Comparison of ENCODE assay signal across 18 cellular contexts in the genomic region with DNA sequence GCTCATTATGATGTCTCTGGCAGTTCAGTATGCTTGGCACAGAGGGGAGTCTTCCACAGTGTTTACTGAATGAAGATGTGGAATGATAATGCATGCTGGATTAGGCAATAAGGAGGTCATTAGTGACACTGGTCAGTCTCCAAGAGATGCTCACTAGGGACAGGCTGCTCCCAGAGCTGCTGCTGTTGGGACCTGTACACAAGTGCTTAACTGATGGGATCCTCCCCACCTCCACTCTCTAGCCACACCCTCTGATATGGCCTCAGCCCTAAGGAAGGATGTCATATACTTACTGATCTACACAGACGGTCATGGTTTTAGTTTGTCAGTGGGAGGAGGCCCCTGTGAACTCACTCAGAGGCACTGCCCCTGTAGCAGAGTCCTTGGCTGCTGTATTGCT.
DNase-seq lines count a peak whose midpoint lies in the region; ATAC-seq, FAIRE-seq and TF ChIP-seq lines count a peak whose summit lies in the region.
"Had no signal": no experiment of that assay in that cellular context is flagged by ENCODE, and none has a peak within 500 bp of the region (broad histone marks: within the 10 kb centered on the region; RNA-seq: fewer than 3 reads in every experiment).

No MANE protein-coding gene starts in this region.

- POLR2A ChIA-PET in H1 (lab: Charles Lee; ENCODE audit: partially characterized antibody) = no interaction called here

- no peak overlapping the region for H2BK12ac ChIP-seq in H1 (ENCODE audit: low read depth, low read length)

- peak overlapping the region; percentile 21 for H2BK15ac ChIP-seq in H1 (ENCODE audit: low read length)

- H3K4me1 ChIP-seq in H1 (replicated peaks in 1 of 4; ENCODE audit: control insufficient read depth in 3 of 4, insufficient read depth in 4 of 4, low read length in 3 of 4) = peaks cover 4 to 28% (median 24%) of the 10 kb centered on the region in 4 experiments
- peaks cover 0 to 5% of the 10 kb centered on the region in 2 donors for H3K4me1 ChIP-seq in small intestine (ENCODE audit: control insufficient read depth in 2 of 2, insufficient read depth in 1 of 2, low read depth in 1 of 2, low read length in 1 of 2)

- H3K4ac ChIP-seq in H1 (replicated peaks; ENCODE audit: insufficient read length, low read depth, low read length) = no peak overlapping the region

- H3K79me2 ChIP-seq in H1 (ENCODE audit: control insufficient read depth in 1 of 2, insufficient read depth in 2 of 2, low read length in 2 of 2) = no peaks in the 10 kb centered on the region

- H3K4me2 ChIP-seq in H1 (ENCODE audit: insufficient read depth in 1 of 2, low read depth in 2 of 2, low read length in 2 of 2) = no peak overlapping the region

- 0 out of 2 replicates have a peak overlapping the region, but pooled peaks have one; percentile 13 for H2BK20ac ChIP-seq in H1 (ENCODE audit: low read length)

- H3K23me2 ChIP-seq in H1 (ENCODE audit: low read depth, low read length) = no peaks in the 10 kb centered on the region

- no peaks in the 10 kb centered on the region for H3K79me1 ChIP-seq in H1 (ENCODE audit: low read depth, low read length)

- no peak for TF ChIP-seq EP300 in H1 (IDR thresholded peaks at IDR 0.05; ENCODE audit: borderline replicate concordance in 1 of 2, low read depth in 2 of 2, low read length in 2 of 2)

- no peak for TF ChIP-seq RAD21 in H1 (IDR thresholded peaks at IDR 0.05 in 1 of 2, conservative IDR thresholded peaks at IDR 0.05 in 1 of 2; ENCODE audit: low read depth in 2 of 2, low read length in 2 of 2)

- H2BK120ac ChIP-seq in H1 (replicated peaks; ENCODE audit: low read depth, low read length) = no peak overlapping the region

- H3K27ac ChIP-seq in H1 (ENCODE audit: low read depth, low read length) (no peak overlapping the region), small intestine (ENCODE audit: low read depth in 1 of 2, low read length in 1 of 2) (no peak overlapping the region)
- H3K27ac ChIP-seq: 22Rv1 had no signal

- H3K27me3 ChIP-seq in H1 (replicated peaks in 1 of 4; ENCODE audit: control insufficient read depth in 3 of 4, extremely low read depth in 1 of 4, insufficient read depth in 3 of 4, low read length in 3 of 4) (no peaks in the 10 kb centered on the region), small intestine (ENCODE audit: control insufficient read depth in 2 of 2, insufficient read depth in 2 of 2, low read length in 2 of 2) (no peaks in the 10 kb centered on the region)

- 0 out of 2 replicates have a peak overlapping the region, but pooled peaks have one; percentile 3 for H2BK5ac ChIP-seq in H1 (ENCODE audit: low read depth, low read length)

- no peak overlapping the region for H2AK5ac ChIP-seq in H1 (ENCODE audit: low read depth, low read length)

- FAIRE-seq in H1 (lab: Jason Lieb, UNC) (no peak), small intestine (lab: Jason Lieb, UNC) (no peak)
- FAIRE-seq: D721Med, GM12892, H54 had no signal

- H4K20me1 ChIP-seq in H1 (replicated peaks in 1 of 2; ENCODE audit: control insufficient read depth in 1 of 2, insufficient read depth in 2 of 2, low read length in 2 of 2) = no peaks in the 10 kb centered on the region

- no peak overlapping the region for H4K8ac ChIP-seq in H1 (ENCODE audit: extremely low read depth, insufficient read depth, low read length)

- no peak overlapping the region for H2AFZ ChIP-seq in H1 (ENCODE audit: low read length)

- TF ChIP-seq POLR2A in H1 (IDR thresholded peaks at IDR 0.05; ENCODE audit: control extremely low read depth in 1 of 2, low read depth in 2 of 2, low read length in 2 of 2) = no peak

- TF ChIP-seq CTCF in LNCaP clone FGC (IDR thresholded peaks at IDR 0.05; ENCODE audit: control insufficient read depth, extremely low read depth, insufficient read depth) = no peak
- no peak for TF ChIP-seq CTCF in H1 (IDR thresholded peaks at IDR 0.05; ENCODE audit: control extremely low read depth in 1 of 3, insufficient read depth in 1 of 3, low read depth in 1 of 3, low read length in 3 of 3)

- H3K36me3 ChIP-seq in H1 (ENCODE audit: control insufficient read depth in 2 of 4, insufficient read depth in 4 of 4, low read length in 3 of 4) = no peaks in the 10 kb centered on the region
- no peaks in the 10 kb centered on the region for H3K36me3 ChIP-seq in small intestine (ENCODE audit: control insufficient read depth in 2 of 2, insufficient read depth in 2 of 2, low read length in 2 of 2)

- no peak for ATAC-seq in HG02588 (IDR thresholded peaks at IDR 0.05; ENCODE audit: unreplicated experiment)
- ATAC-seq: CD8-positive, alpha-beta T cell; HCT116 had no signal

- no peak overlapping the region for H3K23ac ChIP-seq in H1 (ENCODE audit: insufficient read length)

- no peak overlapping the region for H3K14ac ChIP-seq in H1 (ENCODE audit: insufficient read length)

- H3K4me3 ChIP-seq in LNCaP clone FGC (ENCODE audit: low read depth, low read length) (no peak overlapping the region), H1 (ENCODE audit: extremely low read depth in 1 of 4, insufficient read depth in 2 of 4, low read depth in 3 of 4, low read length in 4 of 4) (no peak overlapping the region), small intestine (ENCODE audit: low read depth in 1 of 2, low read length in 2 of 2) (no peak overlapping the region)

- no peak overlapping the region for H3K9ac ChIP-seq in H1 (replicated peaks in 1 of 4; ENCODE audit: extremely low read depth in 1 of 4, low read depth in 3 of 4, low read length in 3 of 4)

- H3K56ac ChIP-seq in H1 (replicated peaks; ENCODE audit: insufficient read length, low read depth, low read length) = no peak overlapping the region

- DNase-seq in NCI-H146 (lab: John Stamatoyannopoulos, UW) (peak; percentile 40), NCI-H146 treated with DMSO at 0.1 percent for 48 hours (lab: John Stamatoyannopoulos, UW; ENCODE audit: unreplicated experiment) (no peak), LNCaP clone FGC (ENCODE audit: low read depth) (peak; percentile 85), H1 (ENCODE audit: low read depth in 1 of 2, low spot score in 2 of 2) (no peak), small intestine (peak; percentile 38), GM19238 (ENCODE audit: insufficient read length, low spot score) (no peak), cardiac septum (ENCODE audit: low spot score) (no peak)
- DNase-seq: CD8-positive, alpha-beta T cell; COR-L47; DMS153; DMS79 treated with DMSO at 0.1 percent for 48 hours; GDM1 had no signal

- no peak overlapping the region for H4K5ac ChIP-seq in H1 (ENCODE audit: insufficient read length, low read depth, low read length)

- H4K91ac ChIP-seq in H1 (replicated peaks; ENCODE audit: insufficient read length, low read length) = no peak overlapping the region

- WGBS in H1 (ENCODE audit: extremely low coverage in 1 of 2, insufficient coverage in 1 of 2, insufficient read length in 1 of 2, insufficient replicate concordance in 2 of 2, low coverage in 1 of 2, low lambda C conversion rate in 2 of 2, missing lambda C conversion rate in 1 of 2), 2 experiments = 88% methylated on average over 1 of the region's 1 CpG; no CpG with 5 or more reads in 1 of the 2 experiments
- 6 to 42% (median 16%) methylated on average over 1 of the region's 1 CpG for WGBS in small intestine, 3 donors

- no peak overlapping the region for H3K18ac ChIP-seq in H1 (ENCODE audit: extremely low read depth, low read length)

- no peaks in the 10 kb centered on the region for H3K9me3 ChIP-seq in H1 (ENCODE audit: insufficient read depth in 2 of 2, low read depth in 1 of 2, low read length in 1 of 2)
- H3K9me3 ChIP-seq in small intestine (ENCODE audit: control insufficient read depth, low read depth) = no peaks in the 10 kb centered on the region

- intact Hi-C loops in cardiac septum (cut with DNase I) = no loop called here

- CTCF ChIA-PET in H1 (lab: Charles Lee; ENCODE audit: partially characterized antibody) = no interaction called here

TF ChIP-seq in H1, 55 proteins besides CTCF, POLR2A, EP300 and RAD21 (continues in another document):
- TF ChIP-seq TEAD4 (IDR thresholded peaks at IDR 0.05; ENCODE audit: low read depth, low read length) (no peak), ASH2L (IDR thresholded peaks at IDR 0.05; ENCODE audit: low read length) (no peak), HDAC2 (IDR thresholded peaks at IDR 0.05; ENCODE audit: borderline replicate concordance in 1 of 2, low read depth in 2 of 2, low read length in 2 of 2) (no peak), CHD2 (IDR thresholded peaks at IDR 0.05; ENCODE audit: low read length) (no peak), FOSL1 (IDR thresholded peaks at IDR 0.05; ENCODE audit: insufficient read depth, low read depth, low read length) (no peak), RBBP5 (IDR thresholded peaks at IDR 0.05; ENCODE audit: borderline replicate concordance, low read depth, low read length) (no peak), TAF7 (optimal IDR thresholded peaks at IDR 0.05; ENCODE audit: borderline replicate concordance, low read depth, low read length) (no peak), CBX5 (IDR thresholded peaks at IDR 0.05; ENCODE audit: low read depth, low read length) (no peak), SP4 (IDR thresholded peaks at IDR 0.05; ENCODE audit: low read length) (no peak), NANOG (IDR thresholded peaks at IDR 0.05; ENCODE audit: insufficient read depth, low read depth, low read length, poor library complexity, severe bottlenecking) (no peak), KDM4A (IDR thresholded peaks at IDR 0.05; ENCODE audit: low read depth, low read length, severe bottlenecking) (no peak), TBP (IDR thresholded peaks at IDR 0.05; ENCODE audit: low read depth, low read length) (no peak), CEBPB (IDR thresholded peaks at IDR 0.05; ENCODE audit: low read depth, low read length) (no peak), SIRT6 (IDR thresholded peaks at IDR 0.05; ENCODE audit: low read length) (no peak), SRF (IDR thresholded peaks at IDR 0.05; ENCODE audit: low read depth, low read length) (no peak)
- TF ChIP-seq, protein P1, sequence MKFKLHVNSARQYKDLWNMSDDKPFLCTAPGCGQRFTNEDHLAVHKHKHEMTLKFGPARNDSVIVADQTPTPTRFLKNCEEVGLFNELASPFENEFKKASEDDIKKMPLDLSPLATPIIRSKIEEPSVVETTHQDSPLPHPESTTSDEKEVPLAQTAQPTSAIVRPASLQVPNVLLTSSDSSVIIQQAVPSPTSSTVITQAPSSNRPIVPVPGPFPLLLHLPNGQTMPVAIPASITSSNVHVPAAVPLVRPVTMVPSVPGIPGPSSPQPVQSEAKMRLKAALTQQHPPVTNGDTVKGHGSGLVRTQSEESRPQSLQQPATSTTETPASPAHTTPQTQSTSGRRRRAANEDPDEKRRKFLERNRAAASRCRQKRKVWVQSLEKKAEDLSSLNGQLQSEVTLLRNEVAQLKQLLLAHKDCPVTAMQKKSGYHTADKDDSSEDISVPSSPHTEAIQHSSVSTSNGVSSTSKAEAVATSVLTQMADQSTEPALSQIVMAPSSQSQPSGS (IDR thresholded peaks at IDR 0.05; ENCODE audit: low read length) = no peak

Comparison
In these comparisons a context has a peak if more than half of its experiments do, and no peak if none do; other contexts are left out.
1. DNase-seq: peak in NCI-H146 (single experiment), LNCaP clone FGC (single experiment) and small intestine (single experiment); none in NCI-H146 treated with DMSO at 0.1 percent for 48 hours (single experiment), H1 (0 of 2), GM19238 (single experiment) and cardiac septum (single experiment).